Comparison of ENCODE assay signal across 13 cellular contexts in genomic region chr7:83413831-83414230, GRCh38.
A peak's percentile ranks its signal among the peaks of the same experiment; 100 is the strongest.
DNase-seq lines count a peak whose midpoint lies in the region; ATAC-seq and TF ChIP-seq lines count a peak whose summit lies in the region.
"Had no signal": no experiment of that assay in that cellular context is flagged by ENCODE, and none has a peak within 500 bp of the region (broad histone marks: within the 10 kb centered on the region; RNA-seq: fewer than 3 reads in every experiment).

No MANE protein-coding gene starts in this region.

- H3K4me3 Mint-ChIP-seq in glutamatergic neuron (ENCODE audit: unreplicated experiment) (peak overlapping the region; percentile 66), chondrocyte (ENCODE audit: unreplicated experiment) (no peak overlapping the region)
- H3K4me3 Mint-ChIP-seq: activated T-helper 17 cell treated with anti-CD3 and anti-CD28 coated beads, Interleukin-2, amount 50 U/mL, for 72 hours; neural crest cell had no signal

- H3K36me3 ChIP-seq in GM23248 (ENCODE audit: low read depth) = no peaks in the 10 kb centered on the region
- H3K36me3 ChIP-seq in PC-3 (ENCODE audit: low read depth, low read length) = no peaks in the 10 kb centered on the region
- H3K36me3 ChIP-seq in OCI-LY7 (ENCODE audit: insufficient read depth, low read length) = no peaks in the 10 kb centered on the region

- H3K4me1 Mint-ChIP-seq in glutamatergic neuron (ENCODE audit: low read depth, unreplicated experiment) = peaks cover 12% of the 10 kb centered on the region
- peaks cover 6% of the 10 kb centered on the region for H3K4me1 Mint-ChIP-seq in chondrocyte (ENCODE audit: low read depth)
- H3K4me1 Mint-ChIP-seq: activated T-helper 17 cell treated with anti-CD3 and anti-CD28 coated beads, Interleukin-2, amount 50 U/mL, for 72 hours; neural crest cell had no signal

- H3K79me2 ChIP-seq in GM23248 (ENCODE audit: insufficient read depth) = no peaks in the 10 kb centered on the region
- H3K79me2 ChIP-seq in PC-3 (ENCODE audit: low read length) = no peaks in the 10 kb centered on the region
- no peaks in the 10 kb centered on the region for H3K79me2 ChIP-seq in OCI-LY7 (ENCODE audit: insufficient read depth, low read depth, low read length)

- no peaks in the 10 kb centered on the region for H3K4me1 ChIP-seq in GM23248 (ENCODE audit: insufficient read depth)
- H3K4me1 ChIP-seq in PC-3 (ENCODE audit: insufficient read depth, low read length) = no peaks in the 10 kb centered on the region
- H3K4me1 ChIP-seq in OCI-LY7 (ENCODE audit: insufficient read depth, low read length, poor library complexity, severe bottlenecking) = no peaks in the 10 kb centered on the region

- no peaks in the 10 kb centered on the region for H3F3A ChIP-seq in GM23248 (ENCODE audit: insufficient read depth)
- H3F3A ChIP-seq in PC-3 (ENCODE audit: low read length, unreplicated experiment) = no peaks in the 10 kb centered on the region

- DNase-seq in GM23248 = peak; percentile 3
- DNase-seq in NCI-H1092 (lab: John Stamatoyannopoulos, UW) = peak; percentile 58
- peak; percentile 13 for DNase-seq in PC-3
- DNase-seq in glutamatergic neuron = no peak
- no peak for DNase-seq in OCI-LY7 (ENCODE audit: low spot score)
- no peak for DNase-seq in chondrocyte (ENCODE audit: low spot score)
- DNase-seq: activated CD4-positive, alpha-beta T cell treated with anti-CD3 and anti-CD28 coated beads for 4 hours; caudate nucleus; foreskin melanocyte; stimulated activated CD4-positive, alpha-beta T cell treated with anti-CD3 and anti-CD28 coated beads, Interleukin-15, amount 100 ng/mL, for 24 hours had no signal

- H3K9ac ChIP-seq in GM23248 = no peak overlapping the region
- H3K9ac ChIP-seq in PC-3 (ENCODE audit: low read length) = no peak overlapping the region

- H3K27ac ChIP-seq in GM23248 = no peak overlapping the region
- H3K27ac ChIP-seq in PC-3 (ENCODE audit: low read length) = no peak overlapping the region
- H3K27ac ChIP-seq in OCI-LY7 (ENCODE audit: low read depth, low read length, poor library complexity, severe bottlenecking) = no peak overlapping the region

- 57 to 67% methylated on average over 4 of the region's 4 CpGs for WGBS in GM23248 (ENCODE audit: low coverage in 1 of 2, low lambda C conversion rate in 2 of 2, missing lambda C conversion rate in 2 of 2), 2 experiments

- intact Hi-C loops in PC-3 (cut with micrococcal nuclease) = loop anchor here (5.0 kb wide), 2 partner anchors 378 to 1608 kb away; no protein-coding TSS in a partner anchor
- intact Hi-C loops in OCI-LY7 (cut with micrococcal nuclease; ENCODE audit: unreplicated experiment) = no loop called here

- H3K9me3 ChIP-seq in GM23248 (ENCODE audit: low read depth) = no peaks in the 10 kb centered on the region
- H3K9me3 ChIP-seq in PC-3 (ENCODE audit: low read length) = no peaks in the 10 kb centered on the region
- H3K9me3 ChIP-seq in OCI-LY7 (ENCODE audit: low read length) = no peaks in the 10 kb centered on the region

- H2AFZ ChIP-seq in GM23248 (peak overlapping the region; percentile 2; the same call in 1 of the 2 replicates), PC-3 (ENCODE audit: low read length) (no peak overlapping the region), OCI-LY7 (ENCODE audit: low read length) (no peak overlapping the region)

- ATAC-seq in PC-3 (no peak), GM18907 (IDR thresholded peaks at IDR 0.05; ENCODE audit: unreplicated experiment) (no peak)
- ATAC-seq: activated T-helper 17 cell treated with anti-CD3 and anti-CD28 coated beads, Interleukin-2, amount 50 U/mL, for 72 hours had no signal

- BruUV-seq in PC-3 (replicated peaks; lab: Mats Ljungman, UMichigan) (no TSS peak), OCI-LY7 (replicated peaks; lab: Mats Ljungman, UMichigan) (no TSS peak)

- H3K9me3 Mint-ChIP-seq in glutamatergic neuron (ENCODE audit: unreplicated experiment) = no peaks in the 10 kb centered on the region
- H3K9me3 Mint-ChIP-seq in chondrocyte (ENCODE audit: low read depth) = no peaks in the 10 kb centered on the region
- H3K9me3 Mint-ChIP-seq: activated T-helper 17 cell treated with anti-CD3 and anti-CD28 coated beads, Interleukin-2, amount 50 U/mL, for 72 hours; neural crest cell had no signal

- POLR2A ChIA-PET in PC-3 (lab: Charles Lee; ENCODE audit: unreplicated experiment) = no interaction called here
- POLR2A ChIA-PET in OCI-LY7 (lab: Charles Lee) = interaction anchor here (0.7 kb wide), 1 partner anchor 75 kb away, joined by 3 read pairs; no protein-coding TSS in a partner anchor

- no peaks in the 10 kb centered on the region for H3K9me2 ChIP-seq in GM23248 (ENCODE audit: insufficient read depth)
- no peaks in the 10 kb centered on the region for H3K9me2 ChIP-seq in PC-3 (replicated peaks; ENCODE audit: low read length)
- H3K9me2 ChIP-seq in OCI-LY7 (ENCODE audit: insufficient read depth, low read length) = no peaks in the 10 kb centered on the region

- H3K4me2 ChIP-seq in GM23248 (ENCODE audit: unreplicated experiment) (no peak overlapping the region), PC-3 (ENCODE audit: low read length) (no peak overlapping the region), OCI-LY7 (ENCODE audit: low read length) (no peak overlapping the region)

- TF ChIP-seq CTCF in PC-3 (conservative IDR thresholded peaks at IDR 0.05; ENCODE audit: low read depth, low read length) (no peak), glutamatergic neuron (IDR thresholded peaks at IDR 0.05; ENCODE audit: partially characterized antibody, unreplicated experiment) (no peak), OCI-LY7 (conservative IDR thresholded peaks at IDR 0.05; ENCODE audit: low read length) (no peak), chondrocyte (IDR thresholded peaks at IDR 0.05) (no peak)

- H3K27me3 ChIP-seq in GM23248 (replicated peaks; ENCODE audit: insufficient read depth) = no peaks in the 10 kb centered on the region
- H3K27me3 ChIP-seq in PC-3 (ENCODE audit: low read length) = no peaks in the 10 kb centered on the region

- in situ Hi-C loops in GM23248 (cut with MboI) = no loop called here

- H3K27me3 Mint-ChIP-seq in glutamatergic neuron (ENCODE audit: unreplicated experiment) = no peaks in the 10 kb centered on the region
- H3K27me3 Mint-ChIP-seq in chondrocyte (ENCODE audit: low read depth) = no peaks in the 10 kb centered on the region
- H3K27me3 Mint-ChIP-seq: activated T-helper 17 cell treated with anti-CD3 and anti-CD28 coated beads, Interleukin-2, amount 50 U/mL, for 72 hours had no signal

- H3K27ac Mint-ChIP-seq in glutamatergic neuron (ENCODE audit: unreplicated experiment) = peak overlapping the region; percentile 90
- no peak overlapping the region for H3K27ac Mint-ChIP-seq in chondrocyte (ENCODE audit: unreplicated experiment)
- H3K27ac Mint-ChIP-seq: activated T-helper 17 cell treated with anti-CD3 and anti-CD28 coated beads, Interleukin-2, amount 50 U/mL, for 72 hours had no signal

- H4K20me1 ChIP-seq in GM23248 (ENCODE audit: insufficient read depth) (no peaks in the 10 kb centered on the region), PC-3 (ENCODE audit: low read length) (no peaks in the 10 kb centered on the region), OCI-LY7 (ENCODE audit: insufficient read depth, low read length) (no peaks in the 10 kb centered on the region)

- CTCF ChIA-PET in PC-3 (lab: Charles Lee) (no interaction called here), OCI-LY7 (lab: Charles Lee; ENCODE audit: unreplicated experiment) (no interaction called here)

- H3K4me3 ChIP-seq in GM23248 (no peak overlapping the region), PC-3 (ENCODE audit: low read length) (no peak overlapping the region), OCI-LY7 (ENCODE audit: low read depth, low read length, poor library complexity, severe bottlenecking) (no peak overlapping the region)

- H3K36me3 Mint-ChIP-seq in glutamatergic neuron (ENCODE audit: unreplicated experiment) (no peaks in the 10 kb centered on the region), chondrocyte (ENCODE audit: low read depth) (no peaks in the 10 kb centered on the region)

Comparison
In these comparisons a context has a peak if more than half of its experiments do, and no peak if none do; other contexts are left out.
1. DNase-seq: peak in GM23248 (single experiment), NCI-H1092 (single experiment) and PC-3 (single experiment); none in glutamatergic neuron (single experiment), OCI-LY7 (single experiment) and chondrocyte (single experiment).